In the genomic region with DNA sequence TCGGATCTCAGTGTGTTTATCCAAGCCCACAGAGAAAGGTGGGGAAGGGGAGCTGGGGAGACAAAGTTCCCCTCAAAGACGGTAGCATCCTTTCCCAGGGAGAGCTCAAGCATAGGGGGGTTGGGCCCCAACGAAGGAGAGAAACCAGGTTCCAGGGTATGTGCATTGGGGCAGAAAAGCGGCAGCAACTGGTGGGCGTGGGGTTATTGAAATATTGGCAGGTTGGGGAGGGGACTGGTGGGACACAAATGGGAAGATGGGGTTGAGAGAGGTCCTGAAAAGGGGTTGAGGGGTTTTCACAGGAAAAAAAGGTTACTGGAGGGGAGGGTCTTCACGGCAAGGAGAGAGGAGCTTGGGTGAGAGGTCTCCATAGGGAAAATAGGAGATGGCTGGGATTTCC, we compare ENCODE assay signal across 10 cellular contexts. TPM values are rescaled to one million over a fixed set of nuclear protein-coding genes. Genes with fewer than 3 reads are reported as not detected.
DNase-seq lines count a peak whose midpoint lies in the region; ATAC-seq and TF ChIP-seq lines count a peak whose summit lies in the region.
"Had no signal": no experiment of that assay in that cellular context is flagged by ENCODE, and none has a peak within 500 bp of the region (broad histone marks: within the 10 kb centered on the region; RNA-seq: fewer than 3 reads in every experiment).

No MANE protein-coding gene starts in this region.

- CTCF ChIA-PET in Caco-2 (lab: Charles Lee), result no interaction called here

- TF ChIP-seq CTCF in Caco-2 (IDR thresholded peaks at IDR 0.05; ENCODE audit: insufficient read depth in 1 of 2, low read depth in 1 of 2, low read length in 1 of 2, severe bottlenecking in 1 of 2, unreplicated experiment in 1 of 2) (no peak), LNCaP clone FGC (IDR thresholded peaks at IDR 0.05; ENCODE audit: control insufficient read depth, extremely low read depth, insufficient read depth) (no peak), nephron progenitor cell (IDR thresholded peaks at IDR 0.05) (no peak)

- no peaks in the 10 kb centered on the region for H3K9me3 Mint-ChIP-seq in Caco-2 (ENCODE audit: unreplicated experiment)
- H3K9me3 Mint-ChIP-seq in central memory CD8-positive, alpha-beta T cell, result no peaks in the 10 kb centered on the region
- H3K9me3 Mint-ChIP-seq in nephron progenitor cell, result no peaks in the 10 kb centered on the region

- H3K36me3 ChIP-seq in Caco-2 (ENCODE audit: control insufficient read depth, insufficient read depth, low read length), result no peaks in the 10 kb centered on the region; the same call in 1 of the 2 replicates

- H3K36me3 Mint-ChIP-seq in Caco-2 (ENCODE audit: insufficient read depth, unreplicated experiment) (peaks cover 31% of the 10 kb centered on the region), nephron progenitor cell (ENCODE audit: low read depth) (peaks cover 9% of the 10 kb centered on the region)
- H3K36me3 Mint-ChIP-seq in central memory CD8-positive, alpha-beta T cell (ENCODE audit: insufficient read depth), result peaks cover 17% of the 10 kb centered on the region

- H3K27me3 Mint-ChIP-seq in Caco-2 (ENCODE audit: insufficient read depth, unreplicated experiment) (no peaks in the 10 kb centered on the region), nephron progenitor cell (ENCODE audit: low read depth, poor library complexity) (peaks cover 3% of the 10 kb centered on the region)
- no peaks in the 10 kb centered on the region for H3K27me3 Mint-ChIP-seq in central memory CD8-positive, alpha-beta T cell

- H3K4me3 ChIP-seq in Caco-2 (ENCODE audit: low read depth, low read length) (peak overlapping the region; percentile 93), LNCaP clone FGC (ENCODE audit: low read depth, low read length) (peak overlapping the region; percentile 85)

- POLR2A ChIA-PET in Caco-2 (lab: Charles Lee), result interaction anchor here (0.6 to 0.7 kb wide), 2 partner anchors 247 to 1202 kb away, joined by 7 to 11 read pairs; a partner anchor contains a TSS

- peaks cover 5% of the 10 kb centered on the region; the same call in 1 of the 2 replicates for H3K4me1 ChIP-seq in Caco-2

- intact Hi-C loops in Caco-2 (cut with micrococcal nuclease; ENCODE audit: unreplicated experiment), result loop anchor here (5.0 kb wide), 2 partner anchors 63 to 212 kb away; a partner anchor contains a TSS

- peak overlapping the region; percentile 74 for H3K4me3 Mint-ChIP-seq in Caco-2 (ENCODE audit: unreplicated experiment)
- H3K4me3 Mint-ChIP-seq in central memory CD8-positive, alpha-beta T cell, result peak overlapping the region; percentile 74
- peak overlapping the region; percentile 88 for H3K4me3 Mint-ChIP-seq in nephron progenitor cell

- H3K27ac Mint-ChIP-seq in Caco-2 (ENCODE audit: unreplicated experiment) (peak overlapping the region; percentile 83), nephron progenitor cell (peak overlapping the region; percentile 86)
- H3K27ac Mint-ChIP-seq in central memory CD8-positive, alpha-beta T cell (ENCODE audit: low read depth), result peak overlapping the region; percentile 77

- no peaks in the 10 kb centered on the region for H3K9me3 ChIP-seq in Caco-2

- H3K4me1 Mint-ChIP-seq in Caco-2 (ENCODE audit: low read depth, unreplicated experiment) (peaks cover 7% of the 10 kb centered on the region), nephron progenitor cell (peaks cover 47% of the 10 kb centered on the region)
- peaks cover 22% of the 10 kb centered on the region for H3K4me1 Mint-ChIP-seq in central memory CD8-positive, alpha-beta T cell

- H3K27me3 ChIP-seq in Caco-2 (replicated peaks; ENCODE audit: control insufficient read depth, insufficient read depth, low read length), result no peaks in the 10 kb centered on the region

- DNase-seq in Caco-2, result no peak
- DNase-seq in LNCaP clone FGC (ENCODE audit: low read depth), result no peak
- no peak for DNase-seq in central memory CD8-positive, alpha-beta T cell (ENCODE audit: low spot score in 2 of 2)
- DNase-seq in nephron progenitor cell, result no peak
- no peak for DNase-seq in NCI-H748 (lab: John Stamatoyannopoulos, UW; ENCODE audit: unreplicated experiment)
- DNase-seq in pons (ENCODE audit: low spot score), result no peak
- DNase-seq: effector CD8-positive, alpha-beta T cell; NCI-H2081 had no signal

- no TSS peak for BruUV-seq in Caco-2 (replicated peaks; lab: Mats Ljungman, UMichigan)

- no peak for ATAC-seq in central memory CD8-positive, alpha-beta T cell (replicated peaks; ENCODE audit: extremely low read depth, poor library complexity, severe bottlenecking)
- ATAC-seq in HG02981 (IDR thresholded peaks at IDR 0.05; ENCODE audit: unreplicated experiment), result no peak
- ATAC-seq in HG02885 (IDR thresholded peaks at IDR 0.05; ENCODE audit: poor library complexity, unreplicated experiment), result no peak

RNA-seq across cellular contexts. Expression of a gene that starts 1.0 kb away (rescaled TPM):
- 37.7 and 40.2 TPM in 2 replicates for total RNA-seq in Caco-2 (2022)

RNA-seq across cellular contexts. Expression of a gene that starts 17.8 kb away (rescaled TPM):
- 46.4 and 51.9 TPM in 2 replicates for total RNA-seq in Caco-2 (2022)

RNA-seq across cellular contexts. Expression of a gene that starts 44.8 kb away (rescaled TPM):
- total RNA-seq in Caco-2 (2022), result 38.3 and 47.1 TPM in 2 replicates

RNA-seq across cellular contexts. Expression of a gene that starts 49.8 kb away (rescaled TPM):
- not detected in 2 replicates for total RNA-seq in Caco-2 (2022)
